Comparison of ENCODE assay signal across 19 cellular contexts in genomic region chr12:126567016-126567415, GRCh38.
DNase-seq lines count a peak whose midpoint lies in the region; ATAC-seq and TF ChIP-seq lines count a peak whose summit lies in the region.
"Had no signal": no experiment of that assay in that cellular context is flagged by ENCODE, and none has a peak within 500 bp of the region (broad histone marks: within the 10 kb centered on the region; RNA-seq: fewer than 3 reads in every experiment).

No MANE protein-coding gene starts in this region.

- no peaks in the 10 kb centered on the region for H3K79me2 ChIP-seq in trophoblast cell (ENCODE audit: control insufficient read depth, insufficient read depth, low read length, poor library complexity)

- H3K4me3 ChIP-seq in trophoblast cell (ENCODE audit: low read depth, low read length) (peak overlapping the region; percentile 32), upper lobe of left lung (no peak overlapping the region), aorta (ENCODE audit: low read length in 2 of 2) (no peak overlapping the region), SJCRH30 (no peak overlapping the region)
- H3K4me3 ChIP-seq: A549; BLaER1 treated with 17β-estradiol and CSF1 and Interleukin-3, amounts not matched to agents 10 nM and 100 nM; GM12878 had no signal

- H3K27me3 ChIP-seq in trophoblast cell (ENCODE audit: insufficient read depth, low read length) (no peaks in the 10 kb centered on the region), upper lobe of left lung (no peaks in the 10 kb centered on the region), aorta (ENCODE audit: control insufficient read depth in 1 of 2, insufficient read depth in 2 of 2, low read length in 1 of 2) (peaks cover 0 to 1% of the 10 kb centered on the region in 2 donors), SJCRH30 (no peaks in the 10 kb centered on the region)
- H3K27me3 ChIP-seq: BLaER1 treated with 17β-estradiol and CSF1 and Interleukin-3, amounts not matched to agents 10 nM and 100 nM had no signal

- no peak for TF ChIP-seq POLR2A in upper lobe of left lung (IDR thresholded peaks at IDR 0.05)

- no peak overlapping the region for H3K4me2 ChIP-seq in trophoblast cell (ENCODE audit: low read length)
- H3K4me2 ChIP-seq: A549; BLaER1 treated with 17β-estradiol and CSF1 and Interleukin-3, amounts not matched to agents 10 nM and 100 nM had no signal

- H3K23ac ChIP-seq in trophoblast cell (ENCODE audit: low read length) = no peak overlapping the region

- TF ChIP-seq EP300 in upper lobe of left lung (IDR thresholded peaks at IDR 0.05) = no peak

- H3K36me3 ChIP-seq in trophoblast cell (ENCODE audit: control insufficient read depth in 1 of 2, insufficient read depth in 2 of 2, low read length in 2 of 2) (no peaks in the 10 kb centered on the region), upper lobe of left lung (no peaks in the 10 kb centered on the region), aorta (ENCODE audit: control insufficient read depth in 1 of 2, insufficient read depth in 2 of 2, low read length in 1 of 2) (no peaks in the 10 kb centered on the region), SJCRH30 (no peaks in the 10 kb centered on the region)
- H3K36me3 ChIP-seq: BLaER1 treated with 17β-estradiol and CSF1 and Interleukin-3, amounts not matched to agents 10 nM and 100 nM had no signal

- TF ChIP-seq CTCF in upper lobe of left lung (IDR thresholded peaks at IDR 0.05) = no peak

- H3K79me1 ChIP-seq in trophoblast cell (ENCODE audit: low read length) = no peaks in the 10 kb centered on the region

- no peak overlapping the region for H2BK5ac ChIP-seq in trophoblast cell (ENCODE audit: low read depth, low read length, poor library complexity)

- intact Hi-C loops in aorta (cut with DNase I) = no loop called here

- H3K4ac ChIP-seq in trophoblast cell (ENCODE audit: low read depth, low read length) = no peak overlapping the region

- H2AK5ac ChIP-seq in trophoblast cell (ENCODE audit: low read length) = no peak overlapping the region

- H3K4me1 ChIP-seq in trophoblast cell (ENCODE audit: control insufficient read depth in 1 of 2, insufficient read depth in 2 of 2, low read length in 2 of 2) = no peaks in the 10 kb centered on the region
- H3K4me1 ChIP-seq in upper lobe of left lung = no peaks in the 10 kb centered on the region
- no peaks in the 10 kb centered on the region for H3K4me1 ChIP-seq in aorta (ENCODE audit: control insufficient read depth in 1 of 2, insufficient read depth in 2 of 2, low read length in 2 of 2)
- no peaks in the 10 kb centered on the region for H3K4me1 ChIP-seq in SJCRH30
- H3K4me1 ChIP-seq: A549; BLaER1 treated with 17β-estradiol and CSF1 and Interleukin-3, amounts not matched to agents 10 nM and 100 nM; Caco-2 had no signal

- H2BK120ac ChIP-seq in trophoblast cell (ENCODE audit: insufficient read depth, low read length, poor library complexity) = no peak overlapping the region

- no peak overlapping the region for H3K9ac ChIP-seq in trophoblast cell (ENCODE audit: low read length)
- H3K9ac ChIP-seq: BLaER1 treated with 17β-estradiol and CSF1 and Interleukin-3, amounts not matched to agents 10 nM and 100 nM had no signal

- ATAC-seq in upper lobe of left lung (ENCODE audit: low FRiP score in 2 of 2) (peak; percentile 24 to 37), aorta (ENCODE audit: low FRiP score) (peak; percentile 29)
- ATAC-seq: A549; CD8-positive, alpha-beta T cell; GM12878 had no signal

- no CpG with 5 or more reads among the region's 18 CpGs for WGBS in trophoblast cell (ENCODE audit: extremely low coverage, insufficient coverage, insufficient read length)
- WGBS in upper lobe of left lung, 2 donors = 94% methylated on average over 8 of the region's 18 CpGs; no CpG with 5 or more reads in 1 of the 2 donors
- WGBS in aorta, 2 donors = 86 to 89% methylated on average over 12 to 18 of the region's 18 CpGs

- DNase-seq in activated naive CD4-positive, alpha-beta T cell treated with anti-CD3 and anti-CD28 coated beads, Interleukin-2, amount 50 U/mL, for 16 hours = peak; percentile 9
- no peak for DNase-seq in activated naive CD4-positive, alpha-beta T cell (lab: John Stamatoyannopoulos, UW)
- DNase-seq in trophoblast cell (no peak), upper lobe of left lung (peak in 1 of 2 donors; percentile 64), aorta (no peak), SJCRH30 (no peak), GF-D8 (lab: John Stamatoyannopoulos, UW) (no peak), substantia nigra (lab: John Stamatoyannopoulos, UW) (no peak)
- DNase-seq: AML-193; Caco-2; Calu3; CD4-positive, alpha-beta T cell; CD8-positive, alpha-beta T cell; DMS79 treated with DMSO at 0.1 percent for 48 hours had no signal

- no peak overlapping the region for H2AFZ ChIP-seq in trophoblast cell (ENCODE audit: insufficient read depth, low read length, poor library complexity)

- H3K27ac ChIP-seq in trophoblast cell (ENCODE audit: low read depth, low read length) (no peak overlapping the region), upper lobe of left lung (no peak overlapping the region), aorta (ENCODE audit: low read depth in 1 of 2, low read length in 2 of 2) (no peak overlapping the region), SJCRH30 (no peak overlapping the region), substantia nigra (ENCODE audit: low read depth, low read length, poor library complexity, severe bottlenecking) (no peak overlapping the region)
- H3K27ac ChIP-seq: 22Rv1; A549; BLaER1 treated with 17β-estradiol and CSF1 and Interleukin-3, amounts not matched to agents 10 nM and 100 nM; C4-2B had no signal

- H3K18ac ChIP-seq in trophoblast cell (ENCODE audit: low read length) = no peak overlapping the region

- H3K9me3 ChIP-seq in trophoblast cell (ENCODE audit: insufficient read depth, low read depth, low read length) = peaks cover 5% of the 10 kb centered on the region
- no peaks in the 10 kb centered on the region for H3K9me3 ChIP-seq in upper lobe of left lung
- no peaks in the 10 kb centered on the region for H3K9me3 ChIP-seq in aorta (ENCODE audit: control insufficient read depth, low read length)
- no peaks in the 10 kb centered on the region for H3K9me3 ChIP-seq in SJCRH30 (replicated peaks)
- H3K9me3 ChIP-seq: A549, Caco-2 had no signal

- H2BK12ac ChIP-seq in trophoblast cell (ENCODE audit: low read length) = no peak overlapping the region

- H4K12ac ChIP-seq in trophoblast cell (ENCODE audit: low read depth, low read length) = no peak overlapping the region

- H4K8ac ChIP-seq in trophoblast cell (ENCODE audit: low read depth, low read length) = no peak overlapping the region

- H4K91ac ChIP-seq in trophoblast cell (ENCODE audit: low read depth, low read length) = no peak overlapping the region

- no peak overlapping the region for H3K14ac ChIP-seq in trophoblast cell (ENCODE audit: low read length)
